ENCODE assay signal across 16 cellular contexts in the genomic region with DNA sequence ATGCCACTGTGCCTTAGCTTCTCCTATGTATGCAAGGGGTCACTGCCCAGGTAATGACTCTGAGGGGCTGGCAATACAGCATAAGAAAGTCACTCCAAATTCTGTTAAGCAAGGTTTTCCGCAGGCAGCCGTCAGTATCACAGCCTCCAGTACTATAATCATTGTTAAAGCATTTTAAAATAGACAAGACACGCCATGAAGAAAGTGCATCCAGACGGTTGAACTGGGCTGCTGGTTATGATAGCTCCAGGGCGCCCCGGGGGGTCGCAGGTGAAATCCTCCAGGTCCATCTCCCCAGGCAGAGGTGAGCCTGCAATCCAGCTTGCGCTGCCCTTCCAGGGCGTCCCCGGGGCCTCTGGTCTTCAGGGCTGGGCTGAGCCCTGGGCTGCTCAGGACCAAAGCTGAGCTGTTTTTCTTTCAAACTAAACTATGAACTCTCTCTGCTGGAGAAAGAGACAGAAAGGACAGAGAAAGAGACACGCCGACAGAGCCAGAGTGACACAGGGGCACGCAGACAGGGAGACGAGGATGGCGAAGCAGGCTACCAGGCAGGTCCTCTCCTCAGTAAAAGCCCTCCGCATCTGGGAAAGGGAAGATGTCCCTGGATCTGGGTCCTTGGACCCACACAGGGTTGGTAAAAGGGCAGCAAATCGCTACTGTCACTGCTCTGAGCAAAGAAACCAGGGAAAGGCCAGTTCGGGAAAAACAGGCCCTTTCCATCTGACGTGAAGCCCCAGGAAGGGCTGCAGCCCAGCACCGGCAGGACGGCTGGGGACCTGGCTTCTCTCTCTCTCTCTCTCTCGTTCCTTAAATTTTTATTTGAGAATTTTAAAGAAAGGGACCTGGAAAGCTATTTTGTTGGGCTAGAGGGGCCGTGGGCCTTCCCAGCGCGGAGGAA. TPM values are rescaled to one million over a fixed set of nuclear protein-coding genes. Genes with fewer than 3 reads are reported as not detected.
DNase-seq lines count a peak whose midpoint lies in the region; ATAC-seq and TF ChIP-seq lines count a peak whose summit lies in the region.
"Had no signal": no experiment of that assay in that cellular context is flagged by ENCODE, and none has a peak within 500 bp of the region (broad histone marks: within the 10 kb centered on the region; RNA-seq: fewer than 3 reads in every experiment).

No MANE protein-coding gene starts in this region.

- H4K5ac ChIP-seq in mesendoderm (ENCODE audit: low read length): no peak overlapping the region

- H3K27me3 ChIP-seq in mesendoderm (ENCODE audit: insufficient read depth, low read length, poor library complexity) (peaks cover 49% of the 10 kb centered on the region), transverse colon (peaks cover 65% of the 10 kb centered on the region)

- no peak overlapping the region for H3K27ac ChIP-seq in mesendoderm (ENCODE audit: low read depth, low read length)
- H3K27ac ChIP-seq in transverse colon: peak overlapping the region; percentile 81 to 89 (median 85)

- no peak overlapping the region for H3K4me2 ChIP-seq in mesendoderm (ENCODE audit: low read length)

- H2BK5ac ChIP-seq in mesendoderm (ENCODE audit: low read length): no peak overlapping the region

- H3K27me3 Mint-ChIP-seq in activated naive CD4-positive, alpha-beta T cell treated with anti-CD3 and anti-CD28 coated beads, Interleukin-2, amount 10 ng/mL, durations not matched to agents 7 days and 5 days: peaks cover 79% of the 10 kb centered on the region
- peaks cover 51% of the 10 kb centered on the region for H3K27me3 Mint-ChIP-seq in central memory CD8-positive, alpha-beta T cell
- H3K27me3 Mint-ChIP-seq in activated CD4-positive, alpha-beta T cell treated with anti-CD3 and anti-CD28 coated beads, Interleukin-2, amount 10 ng/mL, durations not matched to agents 24 days and 14 days: peaks cover 40% of the 10 kb centered on the region

- TF ChIP-seq CTCF in transverse colon (IDR thresholded peaks at IDR 0.05): no peak

- H3K4me1 Mint-ChIP-seq in activated naive CD4-positive, alpha-beta T cell treated with anti-CD3 and anti-CD28 coated beads, Interleukin-2, amount 10 ng/mL, durations not matched to agents 7 days and 5 days: no peaks in the 10 kb centered on the region
- no peaks in the 10 kb centered on the region for H3K4me1 Mint-ChIP-seq in central memory CD8-positive, alpha-beta T cell
- H3K4me1 Mint-ChIP-seq in activated CD4-positive, alpha-beta T cell treated with anti-CD3 and anti-CD28 coated beads, Interleukin-2, amount 10 ng/mL, durations not matched to agents 24 days and 14 days: no peaks in the 10 kb centered on the region
- H3K4me1 Mint-ChIP-seq: stimulated activated memory B cell treated with anti-CD40 and anti-IgM and Interleukin-4, amounts not matched to agents 10 μg/mL and 1 μg/mL and 100 μg/mL, for 72 hours had no signal

- no peak overlapping the region for H3K9ac ChIP-seq in mesendoderm (ENCODE audit: low read length)

- no peak for ATAC-seq in central memory CD8-positive, alpha-beta T cell (replicated peaks; ENCODE audit: extremely low read depth, poor library complexity, severe bottlenecking)
- ATAC-seq: CD8-positive, alpha-beta T cell; stimulated activated memory B cell treated with anti-CD40 and anti-IgM and Interleukin-4, amounts not matched to agents 10 μg/mL and 1 μg/mL and 100 μg/mL, for 72 hours had no signal

- no peak for DNase-seq in activated naive CD4-positive, alpha-beta T cell treated with anti-CD3 and anti-CD28 coated beads, Interleukin-2, amount 10 ng/mL, durations not matched to agents 7 days and 5 days
- DNase-seq in activated naive CD4-positive, alpha-beta T cell (lab: John Stamatoyannopoulos, UW): no peak
- DNase-seq in central memory CD8-positive, alpha-beta T cell (ENCODE audit: low spot score in 2 of 2): no peak
- peak; percentile 19 for DNase-seq in mesendoderm
- no peak for DNase-seq in transverse colon
- DNase-seq in stimulated activated CD4-positive, alpha-beta T cell treated with anti-CD3 and anti-CD28 coated beads, Interleukin-4, amount 100 ng/mL, for 24 hours: no peak
- no peak for DNase-seq in activated CD4-positive, alpha-beta T cell treated with anti-CD3 and anti-CD28 coated beads, Interleukin-2, amount 10 ng/mL, durations not matched to agents 24 days and 14 days
- DNase-seq in kidney glomerular epithelial cell (lab: John Stamatoyannopoulos, UW): no peak
- DNase-seq: 8988T; amniotic stem cell; CD8-positive, alpha-beta T cell; dermis blood vessel endothelial cell; NCI-H146; NCI-H524; stimulated activated CD4-positive, alpha-beta T cell treated with anti-CD3 and anti-CD28 coated beads, Interleukin-4, amount 100 ng/mL, for 4 hours had no signal

- H3K9me3 ChIP-seq in transverse colon: no peaks in the 10 kb centered on the region

- H3K36me3 Mint-ChIP-seq in activated naive CD4-positive, alpha-beta T cell treated with anti-CD3 and anti-CD28 coated beads, Interleukin-2, amount 10 ng/mL, durations not matched to agents 7 days and 5 days: no peaks in the 10 kb centered on the region
- H3K36me3 Mint-ChIP-seq in central memory CD8-positive, alpha-beta T cell (ENCODE audit: insufficient read depth): peaks cover 2% of the 10 kb centered on the region
- no peaks in the 10 kb centered on the region for H3K36me3 Mint-ChIP-seq in activated CD4-positive, alpha-beta T cell treated with anti-CD3 and anti-CD28 coated beads, Interleukin-2, amount 10 ng/mL, durations not matched to agents 24 days and 14 days (ENCODE audit: low read depth)
- H3K36me3 Mint-ChIP-seq: CD8-positive, alpha-beta T cell; stimulated activated memory B cell treated with anti-CD40 and anti-IgM and Interleukin-4, amounts not matched to agents 10 μg/mL and 1 μg/mL and 100 μg/mL, for 72 hours had no signal

- intact Hi-C loops in transverse colon (cut with DNase I; ENCODE audit: low total_unique reads): loop anchor here (10.0 kb wide), 1 partner anchor 129 kb away; no protein-coding TSS in a partner anchor
- intact Hi-C loops in activated CD4-positive, alpha-beta T cell treated with anti-CD3 and anti-CD28 coated beads, Interleukin-2, amount 10 ng/mL, durations not matched to agents 24 days and 14 days (cut with micrococcal nuclease): no loop called here

- in situ Hi-C loops in transverse colon (cut with MboI; ENCODE audit: low pct_ligation_motif_present in 1 of 4, low pct_unique_long_range_greater_than_20kb in 1 of 4, low sequenced_read_pairs in 3 of 4): no loop called here

- no peaks in the 10 kb centered on the region for H3K79me2 ChIP-seq in mesendoderm (ENCODE audit: control insufficient read depth, insufficient read depth, low read length)

- H3K4me1 ChIP-seq in mesendoderm (ENCODE audit: control insufficient read depth, low read depth, low read length) (no peaks in the 10 kb centered on the region), transverse colon (peaks cover 0 to 13% (median 0%) of the 10 kb centered on the region in 4 donors)

- no peak overlapping the region for H2BK15ac ChIP-seq in mesendoderm (replicated peaks; ENCODE audit: low read depth)

- H2AK5ac ChIP-seq in mesendoderm (ENCODE audit: low read length): no peak overlapping the region

- no peak for TF ChIP-seq POLR2A in transverse colon (IDR thresholded peaks at IDR 0.05)

- H3K36me3 ChIP-seq in mesendoderm (ENCODE audit: control insufficient read depth, insufficient read depth, low read length) (no peaks in the 10 kb centered on the region), transverse colon (no peaks in the 10 kb centered on the region)

- peak overlapping the region; percentile 12 for H3K56ac ChIP-seq in mesendoderm (ENCODE audit: low read length)

- no peaks in the 10 kb centered on the region for H3K9me3 Mint-ChIP-seq in activated naive CD4-positive, alpha-beta T cell treated with anti-CD3 and anti-CD28 coated beads, Interleukin-2, amount 10 ng/mL, durations not matched to agents 7 days and 5 days
- H3K9me3 Mint-ChIP-seq in central memory CD8-positive, alpha-beta T cell: no peaks in the 10 kb centered on the region
- H3K9me3 Mint-ChIP-seq in activated CD4-positive, alpha-beta T cell treated with anti-CD3 and anti-CD28 coated beads, Interleukin-2, amount 10 ng/mL, durations not matched to agents 24 days and 14 days: no peaks in the 10 kb centered on the region
- H3K9me3 Mint-ChIP-seq: CD8-positive, alpha-beta T cell; stimulated activated memory B cell treated with anti-CD40 and anti-IgM and Interleukin-4, amounts not matched to agents 10 μg/mL and 1 μg/mL and 100 μg/mL, for 72 hours had no signal

- WGBS in mesendoderm (ENCODE audit: extremely low coverage, insufficient coverage, low lambda C conversion rate): no CpG with 5 or more reads among the region's 25 CpGs
- WGBS in transverse colon (ENCODE audit: low coverage in 1 of 2), 2 donors: 40 to 68% methylated on average over 6 to 25 of the region's 25 CpGs

- H3K4me3 Mint-ChIP-seq in activated naive CD4-positive, alpha-beta T cell treated with anti-CD3 and anti-CD28 coated beads, Interleukin-2, amount 10 ng/mL, durations not matched to agents 7 days and 5 days: no peak overlapping the region
- peak overlapping the region; percentile 1 for H3K4me3 Mint-ChIP-seq in central memory CD8-positive, alpha-beta T cell
- no peak overlapping the region for H3K4me3 Mint-ChIP-seq in activated CD4-positive, alpha-beta T cell treated with anti-CD3 and anti-CD28 coated beads, Interleukin-2, amount 10 ng/mL, durations not matched to agents 24 days and 14 days
- H3K4me3 Mint-ChIP-seq: CD8-positive, alpha-beta T cell; stimulated activated memory B cell treated with anti-CD40 and anti-IgM and Interleukin-4, amounts not matched to agents 10 μg/mL and 1 μg/mL and 100 μg/mL, for 72 hours had no signal

- no peak overlapping the region for H2BK120ac ChIP-seq in mesendoderm (ENCODE audit: low read depth, low read length)

- CTCF ChIA-PET in activated naive CD4-positive, alpha-beta T cell treated with anti-CD3 and anti-CD28 coated beads, Interleukin-2, amount 10 ng/mL, durations not matched to agents 7 days and 5 days (lab: Charles Lee): no interaction called here

- H3K4me3 ChIP-seq in mesendoderm (ENCODE audit: low read length): no peak overlapping the region
- peak overlapping the region in 2 of 4 donors; percentile 52 to 60 for H3K4me3 ChIP-seq in transverse colon

- H3K79me1 ChIP-seq in mesendoderm (ENCODE audit: low read length): no peaks in the 10 kb centered on the region

- no peak overlapping the region for H3K4ac ChIP-seq in mesendoderm (ENCODE audit: low read depth, low read length)

- peak overlapping the region; percentile 65 for H3K27ac Mint-ChIP-seq in activated naive CD4-positive, alpha-beta T cell treated with anti-CD3 and anti-CD28 coated beads, Interleukin-2, amount 10 ng/mL, durations not matched to agents 7 days and 5 days
- no peak overlapping the region for H3K27ac Mint-ChIP-seq in central memory CD8-positive, alpha-beta T cell (ENCODE audit: low read depth)
- no peak overlapping the region for H3K27ac Mint-ChIP-seq in activated CD4-positive, alpha-beta T cell treated with anti-CD3 and anti-CD28 coated beads, Interleukin-2, amount 10 ng/mL, durations not matched to agents 24 days and 14 days
- H3K27ac Mint-ChIP-seq: CD8-positive, alpha-beta T cell; stimulated activated memory B cell treated with anti-CD40 and anti-IgM and Interleukin-4, amounts not matched to agents 10 μg/mL and 1 μg/mL and 100 μg/mL, for 72 hours had no signal

- H3K23ac ChIP-seq in mesendoderm (ENCODE audit: low read length): no peak overlapping the region

- TF ChIP-seq EP300 in transverse colon (IDR thresholded peaks at IDR 0.05; ENCODE audit: low read depth): no peak

- H4K8ac ChIP-seq in mesendoderm (ENCODE audit: low read depth, low read length): no peak overlapping the region

- H3K18ac ChIP-seq in mesendoderm (ENCODE audit: low read length): no peak overlapping the region

RNA-seq across cellular contexts. Expression of a gene that starts 2.1 kb away (rescaled TPM):
- 2.9 TPM for polyA plus RNA-seq in mesendoderm (2013, experiment 1 of 2)
- 3.1 TPM for polyA plus RNA-seq in mesendoderm (2013, experiment 2 of 2)
- total RNA-seq in transverse colon: 10 to 100 TPM in 3 of 4 donors, 1 to 10 TPM in 1; 6.7 to 59.1 (median 16.8) TPM
- not detected in 2 replicates for total RNA-seq in activated CD4-positive, alpha-beta T cell treated with anti-CD3 and anti-CD28 coated beads, Interleukin-2, amount 10 ng/mL, durations not matched to agents 24 days and 14 days
- total RNA-seq: CD8-positive, alpha-beta T cell; dermis blood vessel endothelial cell had no signal
